In the genomic region with DNA sequence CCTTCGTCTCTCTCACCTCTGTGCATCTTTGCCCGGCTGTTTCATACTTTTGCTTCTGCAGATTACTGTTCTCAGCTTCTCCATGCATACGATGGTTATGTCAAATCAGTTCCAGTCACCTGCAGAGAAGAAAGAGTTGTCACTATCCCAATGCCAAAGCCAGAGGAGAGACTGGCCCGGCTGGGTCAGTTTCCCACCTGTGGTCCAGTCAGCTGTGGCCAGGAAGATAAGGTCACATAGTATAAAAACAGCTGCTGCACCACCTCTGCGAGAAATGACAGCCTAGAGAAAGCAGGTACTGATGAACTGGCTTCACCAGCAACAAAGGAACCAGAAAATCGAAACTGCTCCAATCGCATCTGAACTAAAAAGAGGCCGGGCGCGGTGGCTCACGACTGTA, we compare ENCODE assay signal across 22 cellular contexts. TPM values are rescaled to one million over a fixed set of nuclear protein-coding genes. Genes with fewer than 3 reads are reported as not detected.
DNase-seq lines count a peak whose midpoint lies in the region; ATAC-seq, FAIRE-seq and TF ChIP-seq lines count a peak whose summit lies in the region.
"Had no signal": no experiment of that assay in that cellular context is flagged by ENCODE, and none has a peak within 500 bp of the region (broad histone marks: within the 10 kb centered on the region; RNA-seq: fewer than 3 reads in every experiment).

No MANE protein-coding gene starts in this region.

- H3K4me3 ChIP-seq in IMR-90 (ENCODE audit: insufficient read depth, low read depth, low read length): no peak overlapping the region
- H3K4me3 ChIP-seq in body of pancreas: no peak overlapping the region
- no peak overlapping the region for H3K4me3 ChIP-seq in pancreas
- H3K4me3 ChIP-seq: BLaER1, GM23338, SJCRH30 had no signal

- dilution Hi-C loops in IMR-90 (cut with HindIII; ENCODE audit: low sequenced_read_pairs, unreplicated experiment): no loop called here

- in situ Hi-C loops in IMR-90 (cut with MboI; ENCODE audit: low sequenced_read_pairs): no loop called here

- TF ChIP-seq CTCF in 22Rv1 (IDR thresholded peaks at IDR 0.05) (no peak), IMR-90 (conservative IDR thresholded peaks at IDR 0.05; ENCODE audit: low read depth, low read length) (no peak), body of pancreas (IDR thresholded peaks at IDR 0.05) (no peak), pancreas (IDR thresholded peaks at IDR 0.05) (no peak)

- TF ChIP-seq RAD21 in IMR-90 (IDR thresholded peaks at IDR 0.05; ENCODE audit: low read length): no peak

- no peak overlapping the region for H3K9ac ChIP-seq in IMR-90 (ENCODE audit: low read depth, low read length)
- H3K9ac ChIP-seq: BLaER1 had no signal

- H4K91ac ChIP-seq in IMR-90 (ENCODE audit: insufficient read depth, low read depth, low read length): no peak overlapping the region

- no peak overlapping the region for H2AK5ac ChIP-seq in IMR-90 (ENCODE audit: low read depth, low read length)

- TF ChIP-seq POLR2A in IMR-90 (IDR thresholded peaks at IDR 0.05; ENCODE audit: low read depth, low read length) (no peak), body of pancreas (IDR thresholded peaks at IDR 0.05) (no peak)

- peak overlapping the region; percentile 55 for H2AK9ac ChIP-seq in IMR-90 (replicated peaks; ENCODE audit: low read depth, low read length, poor library complexity)

- no peak overlapping the region for H2BK15ac ChIP-seq in IMR-90 (ENCODE audit: low read depth, low read length)

- no peak overlapping the region for H3K4me2 ChIP-seq in IMR-90 (ENCODE audit: low read depth, low read length)
- H3K4me2 ChIP-seq: BLaER1, GM23338 had no signal

- H2BK5ac ChIP-seq in IMR-90 (ENCODE audit: low read depth, low read length, poor library complexity, severe bottlenecking): no peak overlapping the region

- H3K9me3 ChIP-seq in IMR-90 (ENCODE audit: control insufficient read depth, insufficient read depth, low read length) (no peaks in the 10 kb centered on the region), body of pancreas (no peaks in the 10 kb centered on the region), pancreas (no peaks in the 10 kb centered on the region)
- H3K9me3 ChIP-seq: BLaER1, SJCRH30 had no signal

- H4K8ac ChIP-seq in IMR-90 (ENCODE audit: low read depth in 2 of 2, low read length in 2 of 2): no peak overlapping the region

- no peaks in the 10 kb centered on the region for H3K79me1 ChIP-seq in IMR-90 (ENCODE audit: low read depth in 1 of 2, low read length in 2 of 2)

- CTCF ChIA-PET in IMR-90 (lab: Yijun Ruan, JAX): no interaction called here

- FAIRE-seq in pancreas (lab: Jason Lieb, UNC): no peak
- FAIRE-seq: A204.1, GM18507 had no signal

- BruUV-seq in IMR-90 (replicated peaks; lab: Mats Ljungman, UMichigan): no TSS peak

- no peak overlapping the region for H3K14ac ChIP-seq in IMR-90 (replicated peaks; ENCODE audit: low read depth, low read length)

- DNase-seq in IMR-90 (no peak), body of pancreas (peak in 1 of 4 donors; percentile 40), pancreas (no peak), HK-2 (ENCODE audit: unreplicated experiment) (no peak), CD1c-positive myeloid dendritic cell (ENCODE audit: extremely low spot score) (no peak)
- DNase-seq: CD4-positive, alpha-beta T cell; DMS53; H9; NCI-H1092; NCI-H1417 treated with DMSO at 0.1 percent for 48 hours; NCI-H187 treated with DMSO at 0.1 percent for 48 hours; NCI-H2107; NCI-H524; PC-3; SJCRH30 had no signal

- no peak overlapping the region for H4K5ac ChIP-seq in IMR-90 (ENCODE audit: low read depth, low read length)

- H3K4ac ChIP-seq in IMR-90 (ENCODE audit: low read depth, low read length): no peak overlapping the region

- ATAC-seq in IMR-90 (ENCODE audit: low read depth) (no peak), body of pancreas (peak; percentile 21), pancreas (peak in 3 of 4 donors; percentile 42 to 62 (median 47)), GM18519 (IDR thresholded peaks at IDR 0.05; ENCODE audit: low FRiP score, unreplicated experiment) (no peak)
- ATAC-seq: GM23338, Right ventricle myocardium inferior had no signal

- no peak overlapping the region for H3K56ac ChIP-seq in IMR-90 (ENCODE audit: extremely low read depth, insufficient read depth, low read length)

- intact Hi-C loops in IMR-90 (cut with micrococcal nuclease): no loop called here
- intact Hi-C loops in body of pancreas (cut with DNase I): no loop called here
- intact Hi-C loops in pancreas (cut with DNase I): no loop called here

- H3K4me1 ChIP-seq in IMR-90 (ENCODE audit: control insufficient read depth, insufficient read depth, low read length): peaks cover 2% of the 10 kb centered on the region; the same call in 1 of the 2 replicates
- H3K4me1 ChIP-seq in body of pancreas: peaks cover 11% of the 10 kb centered on the region
- peaks cover 0 to 5% (median 0%) of the 10 kb centered on the region in 3 donors for H3K4me1 ChIP-seq in pancreas

- no peak overlapping the region for H2BK20ac ChIP-seq in IMR-90 (ENCODE audit: low read depth, low read length)

- WGBS in IMR-90 (ENCODE audit: extremely low coverage in 2 of 2, insufficient read length in 1 of 2), 2 experiments: 75% methylated on average over 5 of the region's 11 CpGs; no CpG with 5 or more reads in 1 of the 2 experiments
- WGBS in body of pancreas, 2 donors: 53 to 68% methylated on average over 11 of the region's 11 CpGs
- 53 to 59% methylated on average over 11 of the region's 11 CpGs for WGBS in pancreas, 2 donors

- H3K27ac ChIP-seq in 22Rv1 (peak overlapping the region; percentile 74), IMR-90 (ENCODE audit: insufficient read depth, low read length) (no peak overlapping the region), body of pancreas (peak overlapping the region in 1 of 4 donors; percentile 13), pancreas (no peak overlapping the region)
- H3K27ac ChIP-seq: BLaER1, SJCRH30 had no signal

- H4K20me1 ChIP-seq in IMR-90 (ENCODE audit: insufficient read depth, low read length): no peaks in the 10 kb centered on the region
- H4K20me1 ChIP-seq: BLaER1 had no signal

- no peaks in the 10 kb centered on the region for H3K9me1 ChIP-seq in IMR-90 (ENCODE audit: insufficient read depth, low read length)

- no peak overlapping the region for H2BK120ac ChIP-seq in IMR-90 (ENCODE audit: low read depth, low read length)

- peaks cover 1% of the 10 kb centered on the region; the same call in 1 of the 2 replicates for H3K27me3 ChIP-seq in IMR-90 (ENCODE audit: control insufficient read depth, insufficient read depth, low read length)
- H3K27me3 ChIP-seq in body of pancreas: no peaks in the 10 kb centered on the region
- H3K27me3 ChIP-seq in pancreas: no peaks in the 10 kb centered on the region
- H3K27me3 ChIP-seq: BLaER1, SJCRH30 had no signal

- no peak overlapping the region for H3K18ac ChIP-seq in IMR-90 (ENCODE audit: low read depth, low read length)

- no peak overlapping the region for H2AFZ ChIP-seq in IMR-90 (replicated peaks; ENCODE audit: low read length, poor library complexity)
- H2AFZ ChIP-seq: GM23338 had no signal

- no peak overlapping the region for H3K23ac ChIP-seq in IMR-90 (ENCODE audit: low read depth, low read length)

- H3K36me3 ChIP-seq in IMR-90 (ENCODE audit: control insufficient read depth, insufficient read depth, low read length) (no peaks in the 10 kb centered on the region), body of pancreas (replicated peaks in 1 of 2; ENCODE audit: insufficient read depth in 1 of 2, low read depth in 2 of 2) (no peaks in the 10 kb centered on the region), pancreas (no peaks in the 10 kb centered on the region)
- H3K36me3 ChIP-seq: BLaER1, SJCRH30 had no signal

- POLR2A ChIA-PET in IMR-90 (lab: Charles Lee; ENCODE audit: unreplicated experiment): no interaction called here

TF ChIP-seq in IMR-90, 13 proteins besides CTCF, POLR2A, EP300 and RAD21:
- TF ChIP-seq RCOR1 (IDR thresholded peaks at IDR 0.05; ENCODE audit: insufficient replicate concordance, low read length): no peak
- TF ChIP-seq, protein P1, sequence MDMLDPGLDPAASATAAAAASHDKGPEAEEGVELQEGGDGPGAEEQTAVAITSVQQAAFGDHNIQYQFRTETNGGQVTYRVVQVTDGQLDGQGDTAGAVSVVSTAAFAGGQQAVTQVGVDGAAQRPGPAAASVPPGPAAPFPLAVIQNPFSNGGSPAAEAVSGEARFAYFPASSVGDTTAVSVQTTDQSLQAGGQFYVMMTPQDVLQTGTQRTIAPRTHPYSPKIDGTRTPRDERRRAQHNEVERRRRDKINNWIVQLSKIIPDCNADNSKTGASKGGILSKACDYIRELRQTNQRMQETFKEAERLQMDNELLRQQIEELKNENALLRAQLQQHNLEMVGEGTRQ (IDR thresholded peaks at IDR 0.05; ENCODE audit: low read depth, low read length): no peak
- no peak for TF ChIP-seq CEBPB (IDR thresholded peaks at IDR 0.05; ENCODE audit: low read depth, low read length)
- TF ChIP-seq MAFK (IDR thresholded peaks at IDR 0.05; ENCODE audit: low read depth, low read length): no peak
- TF ChIP-seq SMC3 (IDR thresholded peaks at IDR 0.05; ENCODE audit: low read depth, low read length): no peak
- TF ChIP-seq RFX5 (IDR thresholded peaks at IDR 0.05; ENCODE audit: low read depth, low read length): no peak
- no peak for TF ChIP-seq FOS (IDR thresholded peaks at IDR 0.05; ENCODE audit: low read depth, low read length)
- no peak for TF ChIP-seq CHD1 (IDR thresholded peaks at IDR 0.05; ENCODE audit: low read depth, low read length)

RNA-seq across cellular contexts. Expression of a gene that starts 6.4 kb away (rescaled TPM):
- total RNA-seq in IMR-90 (2012; rRNA removed) (8.3 and 9.5 TPM in 2 replicates), body of pancreas (10 to 100 TPM; 50.1 to 58.1 TPM), pancreas (10 to 100 TPM; 27.5 to 60.1 (median 33.3) TPM)
- polyA plus RNA-seq in IMR-90 (2012; rRNA removed) (12.6 and 13.6 TPM in 2 replicates), pancreas (10 to 100 TPM; 31.4 to 34.0 TPM)
- 19.9 and 29.3 TPM in 2 replicates for polyA plus RNA-seq in IMR-90 (2012; cell fraction: cytosol; rRNA removed)
- polyA plus RNA-seq in IMR-90 (2012; cell fraction: nucleus; rRNA removed; ENCODE audit: low replicate concordance): 19.5 and 20.0 TPM in 2 replicates

Comparison
In these comparisons a context has a peak if more than half of its experiments do, and no peak if none do; other contexts are left out.
1. ATAC-seq: peak in body of pancreas (single experiment) and pancreas (3 of 4); none in IMR-90 (single experiment) and GM18519 (single experiment).